8 cellular contexts compared by ENCODE assay signal in genomic region chr5:142324871-142325676, GRCh38. TPM values are rescaled to one million over a fixed set of nuclear protein-coding genes. Genes with fewer than 3 reads are reported as not detected.
DNase-seq lines count a peak whose midpoint lies in the region; ATAC-seq and TF ChIP-seq lines count a peak whose summit lies in the region.

Gene SPRY4 (minus strand): TSS chr5:142325021. CDS start chr5:142315108, 9,913 bp downstream.

- peak within 1 kb of the TSS; percentile 85 to 99 for H3K27ac ChIP-seq in aorta (ENCODE audit: low read depth in 1 of 2, low read length in 2 of 2)

- DNase-seq in NCI-H187 treated with DMSO at 0.1 percent for 48 hours (lab: John Stamatoyannopoulos, UW) (peak; percentile 82), T1000 (lab: John Stamatoyannopoulos, UW) (peak; percentile 94), astrocyte of the hippocampus (ENCODE audit: low read depth, low spot score) (peak; percentile 99), hippocampal formation (lab: John Stamatoyannopoulos, UW) (peak; percentile 80 to 86), renal cortical epithelial cell (ENCODE audit: low read depth) (peak; percentile 94), aorta (peak; percentile 95 to 98)

- H3K27me3 ChIP-seq in aorta (ENCODE audit: control insufficient read depth in 1 of 2, insufficient read depth in 2 of 2, low read length in 1 of 2) = no peaks in the 10 kb centered on the region

- ATAC-seq in GM18505 (IDR thresholded peaks at IDR 0.05; ENCODE audit: unreplicated experiment) = peak; percentile 61
- ATAC-seq in HG02943 (IDR thresholded peaks at IDR 0.05; ENCODE audit: low read depth, unreplicated experiment) = peak; percentile 66
- peak; percentile 91 for ATAC-seq in aorta (ENCODE audit: low FRiP score)

- H3K9me3 ChIP-seq in aorta (ENCODE audit: control insufficient read depth, low read length) = no peaks in the 10 kb centered on the region

- H3K36me3 ChIP-seq in aorta (ENCODE audit: control insufficient read depth in 1 of 2, insufficient read depth in 2 of 2, low read length in 1 of 2) = no peaks in the 10 kb centered on the region

- peaks cover 0 to 11% of the 10 kb centered on the region in 2 donors for H3K4me1 ChIP-seq in aorta (ENCODE audit: control insufficient read depth in 1 of 2, insufficient read depth in 2 of 2, low read length in 2 of 2)

- TF ChIP-seq POLR2A in GM18505 (IDR thresholded peaks at IDR 0.05; ENCODE audit: borderline replicate concordance, extremely low read depth, insufficient read depth, insufficient read length) = peak; percentile 53

- intact Hi-C loops in aorta (cut with DNase I) = loop anchor here (2.0 to 5.0 kb wide), 4 partner anchors 32 to 222 kb away; no protein-coding TSS in a partner anchor

- WGBS in aorta, 2 donors = 0 to 1% methylated on average over 52 of the region's 52 CpGs

- peak within 1 kb of the TSS; percentile 72 to 90 for H3K4me3 ChIP-seq in aorta (ENCODE audit: low read length in 2 of 2)

RNA-seq across cellular contexts. Expression of gene SPRY4, which starts in this region (rescaled TPM):
- total RNA-seq in renal cortical epithelial cell = 1.2 and 3.4 TPM in 2 replicates
- 10 to 100 TPM; 49.8 to 67.9 TPM for total RNA-seq in aorta
- 10 to 100 TPM in 1 of 2 donors, 1 to 10 TPM in 1; 8.1 to 21.5 TPM for polyA plus RNA-seq in aorta

Comparison
In these comparisons a context has a peak if more than half of its experiments do, and no peak if none do; other contexts are left out.
1. Peak in every context shown above with its lines: DNase-seq, ATAC-seq, H3K4me3 ChIP-seq and H3K27ac ChIP-seq.
2. RNA of gene SPRY4 (total RNA-seq): 49.8 to 67.9 TPM in aorta; 1.2 to 3.4 TPM in renal cortical epithelial cell; every median in the first group is over 10 times any median in the second.